ENCODE assay signal across 11 cellular contexts in the genomic region with DNA sequence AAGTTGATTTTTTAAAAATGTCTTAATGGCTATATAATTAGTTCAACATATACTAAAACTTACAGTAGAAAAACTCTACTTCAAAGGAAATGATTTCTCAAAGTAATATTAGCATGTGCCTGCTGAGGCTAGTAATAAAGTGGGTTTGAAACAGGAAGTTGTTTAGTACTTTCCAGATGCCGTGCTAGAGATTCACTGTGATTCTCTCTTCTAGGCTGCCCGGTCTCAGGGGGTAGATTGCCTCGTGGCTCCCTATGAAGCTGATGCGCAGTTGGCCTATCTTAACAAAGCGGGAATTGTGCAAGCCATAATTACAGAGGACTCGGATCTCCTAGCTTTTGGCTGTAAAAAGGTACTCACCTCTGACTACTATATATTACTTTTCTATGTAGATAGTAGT. TPM values are rescaled to one million over a fixed set of nuclear protein-coding genes. Genes with fewer than 3 reads are reported as not detected.
DNase-seq lines count a peak whose midpoint lies in the region; ATAC-seq and TF ChIP-seq lines count a peak whose summit lies in the region.
"Had no signal": no experiment of that assay in that cellular context is flagged by ENCODE, and none has a peak within 500 bp of the region (broad histone marks: within the 10 kb centered on the region; RNA-seq: fewer than 3 reads in every experiment).

No MANE protein-coding gene starts in this region.

- no peaks in the 10 kb centered on the region for H3K9me2 ChIP-seq in Loucy (replicated peaks; ENCODE audit: low read depth, low read length)

- H3K4me1 ChIP-seq in Loucy (ENCODE audit: insufficient read depth, low read length, poor library complexity, severe bottlenecking) (no peaks in the 10 kb centered on the region), left ventricle myocardium inferior (no peaks in the 10 kb centered on the region)

- H4K20me1 ChIP-seq in Loucy (ENCODE audit: insufficient read depth, low read length, poor library complexity, severe bottlenecking) = peaks cover 9% of the 10 kb centered on the region

- no peak overlapping the region for H3K27ac ChIP-seq in left ventricle myocardium inferior (replicated peaks)

- H3K27ac Mint-ChIP-seq in memory B cell = no peak overlapping the region

- intact Hi-C loops in left ventricle myocardium inferior (cut with micrococcal nuclease) = no loop called here

- H3K27me3 ChIP-seq in Loucy (ENCODE audit: insufficient read depth, low read length, poor library complexity, severe bottlenecking) (no peaks in the 10 kb centered on the region), left ventricle myocardium inferior (ENCODE audit: low read depth) (no peaks in the 10 kb centered on the region)

- peak overlapping the region; percentile 26 for H3K4me2 ChIP-seq in Loucy (ENCODE audit: low read depth, low read length, poor library complexity, severe bottlenecking)

- DNase-seq in memory B cell (ENCODE audit: low spot score in 2 of 2) (no peak), NCI-H524 treated with DMSO at 0.1 percent for 48 hours (lab: John Stamatoyannopoulos, UW) (no peak), SW480 (ENCODE audit: low spot score) (no peak), left ventricle myocardium inferior (no peak)
- DNase-seq: activated CD4-positive, CD25-positive, alpha-beta regulatory T cell; activated effector memory CD4-positive, alpha-beta T cell treated with anti-CD3 and anti-CD28 coated beads, Interleukin-2, amount 50 U/mL, for 16 hours; left colon; NCI-H1436 treated with DMSO at 0.1 percent for 48 hours had no signal

- H3K79me2 ChIP-seq in Loucy (ENCODE audit: insufficient read depth, low read length) = peaks cover 6% of the 10 kb centered on the region; the same call in 1 of the 2 replicates

- no peaks in the 10 kb centered on the region for H3K27me3 Mint-ChIP-seq in memory B cell

- no peaks in the 10 kb centered on the region for H3K9me3 Mint-ChIP-seq in memory B cell

- no peaks in the 10 kb centered on the region; the same call in 1 of the 2 replicates for H3F3A ChIP-seq in Loucy (ENCODE audit: low read depth)

- H3K4me3 Mint-ChIP-seq in memory B cell = no peak overlapping the region

- ATAC-seq in GM18873 (IDR thresholded peaks at IDR 0.05; ENCODE audit: low FRiP score, unreplicated experiment) = peak; percentile 51
- peak; percentile 75 for ATAC-seq in HG02623 (IDR thresholded peaks at IDR 0.05; ENCODE audit: unreplicated experiment)
- ATAC-seq in memory B cell (ENCODE audit: low read depth) = peak; percentile 84
- ATAC-seq: left colon had no signal

- TF ChIP-seq CTCF in Loucy (conservative IDR thresholded peaks at IDR 0.05; ENCODE audit: low read length) (no peak), left ventricle myocardium inferior (IDR thresholded peaks at IDR 0.05; ENCODE audit: borderline replicate concordance) (no peak)

- no peaks in the 10 kb centered on the region for H3K36me3 Mint-ChIP-seq in memory B cell

- H3K9ac ChIP-seq in Loucy (ENCODE audit: low read depth, low read length, poor library complexity, severe bottlenecking) = no peak overlapping the region

- H3K4me3 ChIP-seq in Loucy (ENCODE audit: low read length, poor library complexity, severe bottlenecking) (no peak overlapping the region), left ventricle myocardium inferior (no peak overlapping the region)

- peaks cover 55% of the 10 kb centered on the region for H3K36me3 ChIP-seq in Loucy (ENCODE audit: insufficient read depth, low read length)
- H3K36me3 ChIP-seq in left ventricle myocardium inferior = no peaks in the 10 kb centered on the region

- no peaks in the 10 kb centered on the region for H3K9me3 ChIP-seq in Loucy (ENCODE audit: insufficient read depth, low read depth, low read length)
- no peaks in the 10 kb centered on the region for H3K9me3 ChIP-seq in left ventricle myocardium inferior (replicated peaks)

- H3K4me1 Mint-ChIP-seq in memory B cell = no peaks in the 10 kb centered on the region

- no peak overlapping the region for H2AFZ ChIP-seq in Loucy (ENCODE audit: low read length)

RNA-seq across cellular contexts. Expression of a gene that starts 9.1 kb away (rescaled TPM):
- 0.44 TPM for total RNA-seq in left ventricle myocardium inferior
